Comparison of ENCODE assay signal across 9 cellular contexts in the genomic region with DNA sequence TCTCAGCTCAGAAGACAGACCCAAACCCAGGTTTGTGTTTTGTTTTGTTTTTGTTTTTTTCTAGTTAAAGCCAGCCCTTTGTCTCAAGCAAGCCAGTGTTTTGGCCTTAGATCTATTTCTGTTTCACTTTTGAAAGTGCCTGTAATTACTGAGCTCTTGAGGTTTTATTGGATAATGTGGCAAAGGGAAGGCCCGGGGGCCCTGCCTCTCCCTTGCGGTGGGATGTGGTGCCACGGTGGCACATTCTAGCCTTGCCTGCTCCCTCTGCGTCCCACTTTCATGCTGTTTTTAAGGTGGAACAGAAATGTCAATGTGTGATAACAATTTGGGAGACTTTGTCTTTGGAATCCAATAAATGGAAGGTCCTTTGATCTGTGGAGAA. TPM values are rescaled to one million over a fixed set of nuclear protein-coding genes. Genes with fewer than 3 reads are reported as not detected.
DNase-seq lines count a peak whose midpoint lies in the region; ATAC-seq and TF ChIP-seq lines count a peak whose summit lies in the region.
"Had no signal": no experiment of that assay in that cellular context is flagged by ENCODE, and none has a peak within 500 bp of the region (broad histone marks: within the 10 kb centered on the region; RNA-seq: fewer than 3 reads in every experiment).

No MANE protein-coding gene starts in this region.

- H3K27me3 ChIP-seq in neural progenitor cell = peaks cover 58% of the 10 kb centered on the region
- H3K27me3 ChIP-seq in thyroid gland = no peaks in the 10 kb centered on the region

- no peak overlapping the region for H3K4me3 ChIP-seq in neural progenitor cell
- H3K4me3 ChIP-seq in thyroid gland (replicated peaks in 1 of 3) = no peak overlapping the region

- H3K36me3 Mint-ChIP-seq in neural progenitor cell = no peaks in the 10 kb centered on the region

- intact Hi-C loops in thyroid gland (cut with DNase I) = loop anchor here (10.0 kb wide), 1 partner anchor 170 kb away; no protein-coding TSS in a partner anchor

- no peaks in the 10 kb centered on the region for H3K9me3 Mint-ChIP-seq in neural progenitor cell

- TF ChIP-seq CTCF in neural progenitor cell (IDR thresholded peaks at IDR 0.05) = no peak
- no peak for TF ChIP-seq CTCF in thyroid gland (IDR thresholded peaks at IDR 0.05)

- H3K4me3 Mint-ChIP-seq in neural progenitor cell = peak overlapping the region; percentile 68

- H3K4me2 ChIP-seq in neural progenitor cell = no peak overlapping the region

- 50 to 85% methylated on average over 4 of the region's 4 CpGs for WGBS in thyroid gland, 2 donors

- no peak overlapping the region for H3K9ac ChIP-seq in neural progenitor cell

- H3K27ac ChIP-seq in neural progenitor cell (no peak overlapping the region), thyroid gland (no peak overlapping the region)
- H3K27ac ChIP-seq: epithelial cell of prostate had no signal

- H3K27ac Mint-ChIP-seq in neural progenitor cell = no peak overlapping the region

- ATAC-seq in HG03432 (IDR thresholded peaks at IDR 0.05; ENCODE audit: unreplicated experiment) = no peak

- H3F3A ChIP-seq in neural progenitor cell (ENCODE audit: low read depth) = peaks cover 35% of the 10 kb centered on the region

- DNase-seq in ELR (ENCODE audit: low read depth) (peak; percentile 37), NOMO-1 treated with dmso at 0.1 percent for 144 hours (lab: John Stamatoyannopoulos, UW; ENCODE audit: unreplicated experiment) (peak; percentile 66), neural progenitor cell (ENCODE audit: low spot score) (no peak), retina (no peak), NCI-H1694 treated with DMSO at 0.1 percent for 48 hours (lab: John Stamatoyannopoulos, UW) (no peak), thyroid gland (no peak)
- DNase-seq in central memory CD4-positive, alpha-beta T cell = peak; percentile 77

- H3K4me1 ChIP-seq in neural progenitor cell (peaks cover 24% of the 10 kb centered on the region), thyroid gland (peaks cover 15 to 18% of the 10 kb centered on the region in 2 donors)

- no peaks in the 10 kb centered on the region for H3K79me2 ChIP-seq in neural progenitor cell (ENCODE audit: low read depth)

- H2AFZ ChIP-seq in neural progenitor cell (replicated peaks) = no peak overlapping the region

- no peaks in the 10 kb centered on the region for H3K9me3 ChIP-seq in neural progenitor cell (ENCODE audit: low read depth)
- H3K9me3 ChIP-seq in thyroid gland = no peaks in the 10 kb centered on the region

- peaks cover 28% of the 10 kb centered on the region for H3K4me1 Mint-ChIP-seq in neural progenitor cell

- TF ChIP-seq POLR2A in thyroid gland (IDR thresholded peaks at IDR 0.05) = no peak

- peaks cover 25% of the 10 kb centered on the region for H4K20me1 ChIP-seq in neural progenitor cell (ENCODE audit: low read depth)

- H3K36me3 ChIP-seq in neural progenitor cell (no peaks in the 10 kb centered on the region), thyroid gland (no peaks in the 10 kb centered on the region)

- H3K27me3 Mint-ChIP-seq in neural progenitor cell (ENCODE audit: insufficient read depth, low read depth) = peaks cover 24% of the 10 kb centered on the region

RNA-seq across cellular contexts. Expression of a gene that starts 2.5 kb away (rescaled TPM):
- 3.7 and 8.0 TPM in 2 replicates for total RNA-seq in neural progenitor cell (ENCODE audit: low replicate concordance)
- 10 to 100 TPM; 39.9 to 84.2 (median 64.8) TPM for total RNA-seq in thyroid gland

Comparison
In these comparisons a context has a peak if more than half of its experiments do, and no peak if none do; other contexts are left out.
1. DNase-seq: peak in ELR (single experiment), NOMO-1 treated with dmso at 0.1 percent for 144 hours (single experiment) and central memory CD4-positive, alpha-beta T cell (single experiment); none in neural progenitor cell (single experiment), retina (single experiment), NCI-H1694 treated with DMSO at 0.1 percent for 48 hours (single experiment) and thyroid gland (0 of 2).